9 cellular contexts compared by ENCODE assay signal in the genomic region with DNA sequence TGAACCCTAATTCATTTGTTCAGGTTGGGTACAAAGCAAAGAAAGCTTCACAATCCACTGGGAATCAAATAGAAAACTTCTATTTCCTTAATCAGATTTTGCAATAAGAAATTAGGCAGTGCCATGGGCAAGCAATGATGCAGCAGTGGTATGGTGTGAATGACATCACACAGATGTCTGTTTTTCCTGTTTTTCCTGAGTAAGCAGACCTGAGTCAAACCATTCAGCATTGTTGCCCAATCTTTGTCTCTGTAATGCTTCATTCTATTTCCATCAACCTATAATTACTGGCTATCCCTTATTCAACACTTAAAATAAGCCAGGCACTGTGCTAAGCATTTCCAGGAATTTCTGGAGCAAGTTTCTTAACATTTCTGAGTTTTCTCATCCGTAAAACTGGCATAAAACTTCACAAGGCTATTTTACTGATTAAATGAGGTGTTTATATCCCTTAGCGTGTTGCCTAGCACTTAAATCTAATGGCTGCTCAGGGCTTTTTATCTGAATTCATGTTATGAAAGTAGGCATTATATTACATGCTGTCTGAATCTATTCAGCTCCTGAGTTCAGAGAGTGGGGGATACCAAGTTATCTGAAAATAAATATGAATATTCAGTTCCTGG. TPM values are rescaled to one million over a fixed set of nuclear protein-coding genes. Genes with fewer than 3 reads are reported as not detected.
DNase-seq lines count a peak whose midpoint lies in the region; ATAC-seq, FAIRE-seq and TF ChIP-seq lines count a peak whose summit lies in the region.
"Had no signal": no experiment of that assay in that cellular context is flagged by ENCODE, and none has a peak within 500 bp of the region (broad histone marks: within the 10 kb centered on the region; RNA-seq: fewer than 3 reads in every experiment).

No MANE protein-coding gene starts in this region.

- no peak for ATAC-seq in psoas muscle

- no peaks in the 10 kb centered on the region for H3K4me1 ChIP-seq in endothelial cell of umbilical vein (ENCODE audit: control insufficient read depth, extremely low read depth, insufficient read depth, low read length)
- no peaks in the 10 kb centered on the region for H3K4me1 ChIP-seq in psoas muscle
- no peaks in the 10 kb centered on the region for H3K4me1 ChIP-seq in esophagus muscularis mucosa

- TF ChIP-seq POLR2A in endothelial cell of umbilical vein (IDR thresholded peaks at IDR 0.05; ENCODE audit: low read depth, low read length) (no peak), esophagus muscularis mucosa (IDR thresholded peaks at IDR 0.05; ENCODE audit: low read depth) (no peak)

- CTCF ChIA-PET in endothelial cell of umbilical vein (lab: Charles Lee), result interaction anchor here (4.2 kb wide), 1 partner anchor 10 kb away, joined by 20 read pairs; a partner anchor contains a TSS

- no peaks in the 10 kb centered on the region for H3K79me2 ChIP-seq in endothelial cell of umbilical vein (ENCODE audit: control insufficient read depth, insufficient read depth, low read length)

- H3K9me1 ChIP-seq in endothelial cell of umbilical vein (replicated peaks; ENCODE audit: control insufficient read depth, extremely low read depth, insufficient read depth, low read length), result no peaks in the 10 kb centered on the region

- no peak overlapping the region for H3K9ac ChIP-seq in endothelial cell of umbilical vein (replicated peaks; ENCODE audit: extremely low read depth, insufficient read depth, low read length)

- H4K20me1 ChIP-seq in endothelial cell of umbilical vein (replicated peaks; ENCODE audit: control insufficient read depth, extremely low read depth, insufficient read depth, low read length), result no peaks in the 10 kb centered on the region

- peak; percentile 73 for FAIRE-seq in endothelial cell of umbilical vein (lab: Jason Lieb, UNC)

- dilution Hi-C loops in endothelial cell of umbilical vein (cut with MboI; ENCODE audit: extremely low pct_ligation_motif_present, low sequenced_read_pairs), result no loop called here

- WGBS in psoas muscle, 3 donors, result 81 to 95% (median 85%) methylated on average over 2 of the region's 2 CpGs
- WGBS in esophagus muscularis mucosa, result 75% methylated on average over 2 of the region's 2 CpGs

- H3K27ac ChIP-seq in endothelial cell of umbilical vein (ENCODE audit: insufficient read depth, low read depth, low read length) (no peak overlapping the region), psoas muscle (no peak overlapping the region), esophagus muscularis mucosa (replicated peaks in 1 of 4) (no peak overlapping the region)

- TF ChIP-seq CTCF in endothelial cell of umbilical vein (IDR thresholded peaks at IDR 0.05; ENCODE audit: extremely low read depth in 1 of 2, insufficient read depth in 1 of 2, low read depth in 1 of 2, low read length in 2 of 2) (no peak), psoas muscle (IDR thresholded peaks at IDR 0.05) (no peak), esophagus muscularis mucosa (IDR thresholded peaks at IDR 0.05) (no peak)

- intact Hi-C loops in endothelial cell of umbilical vein (cut with micrococcal nuclease), result no loop called here
- intact Hi-C loops in psoas muscle (cut with DNase I), result no loop called here
- intact Hi-C loops in esophagus muscularis mucosa (cut with DNase I), result no loop called here

- H2AFZ ChIP-seq in endothelial cell of umbilical vein (ENCODE audit: low read depth, low read length), result no peak overlapping the region

- POLR2A ChIA-PET in endothelial cell of umbilical vein (lab: Charles Lee), result interaction anchor here (1.0 kb wide), 1 partner anchor 11 kb away, joined by 4 read pairs; a partner anchor contains a TSS

- no peak overlapping the region for H3K4me3 ChIP-seq in endothelial cell of umbilical vein (replicated peaks in 1 of 3; ENCODE audit: insufficient read depth in 1 of 3, low read depth in 1 of 3, low read length in 3 of 3)
- no peak overlapping the region for H3K4me3 ChIP-seq in skeletal muscle cell (ENCODE audit: low read depth, low read length)
- H3K4me3 ChIP-seq in psoas muscle, result no peak overlapping the region
- H3K4me3 ChIP-seq in esophagus muscularis mucosa, result no peak overlapping the region

- no TSS peak for BruUV-seq in endothelial cell of umbilical vein (replicated peaks; lab: Mats Ljungman, UMichigan)

- H3K9me3 ChIP-seq in endothelial cell of umbilical vein (replicated peaks; ENCODE audit: control insufficient read depth, insufficient read depth, low read length) (no peaks in the 10 kb centered on the region), psoas muscle (no peaks in the 10 kb centered on the region), esophagus muscularis mucosa (no peaks in the 10 kb centered on the region)

- no peak overlapping the region for H3K4me2 ChIP-seq in endothelial cell of umbilical vein (ENCODE audit: insufficient read depth, low read length)

- H3K27me3 ChIP-seq in endothelial cell of umbilical vein (ENCODE audit: control insufficient read depth in 2 of 2, insufficient read depth in 2 of 2, low read length in 2 of 2) (no peaks in the 10 kb centered on the region), psoas muscle (ENCODE audit: insufficient read depth in 3 of 3, low read length in 2 of 3) (no peaks in the 10 kb centered on the region), esophagus muscularis mucosa (no peaks in the 10 kb centered on the region)

- DNase-seq in GM04503 (ENCODE audit: low read depth) (peak; percentile 59), NCI-H69 (lab: John Stamatoyannopoulos, UW) (peak; percentile 57), endothelial cell of umbilical vein (ENCODE audit: low read depth, low spot score) (no peak), skeletal muscle cell (ENCODE audit: low read depth) (peak; percentile 89), psoas muscle (no peak), cerebellar cortex (ENCODE audit: low spot score) (no peak), esophagus muscularis mucosa (ENCODE audit: extremely low spot score) (no peak)
- DNase-seq: activated CD4-positive, alpha-beta memory T cell treated with anti-CD3 and anti-CD28 coated beads, Interleukin-2, amount 10 ng/mL, durations not matched to agents 7 days and 5 days; GOT3 had no signal

- TF ChIP-seq EP300 in esophagus muscularis mucosa (IDR thresholded peaks at IDR 0.05), result no peak

- no peaks in the 10 kb centered on the region for H3K36me3 ChIP-seq in endothelial cell of umbilical vein (ENCODE audit: control insufficient read depth in 2 of 2, extremely low read depth in 1 of 2, insufficient read depth in 2 of 2, low read length in 2 of 2)
- no peaks in the 10 kb centered on the region for H3K36me3 ChIP-seq in psoas muscle (ENCODE audit: insufficient read depth in 1 of 2, low read depth in 1 of 2)
- no peaks in the 10 kb centered on the region for H3K36me3 ChIP-seq in esophagus muscularis mucosa

TF ChIP-seq in endothelial cell of umbilical vein, 7 proteins besides CTCF, POLR2A, EP300 and RAD21:
- TF ChIP-seq JUN (IDR thresholded peaks at IDR 0.05; ENCODE audit: borderline replicate concordance, insufficient read depth, insufficient read length, low read depth), result no peak
- TF ChIP-seq MYC (IDR thresholded peaks at IDR 0.05; ENCODE audit: low read depth, low read length), result no peak
- no peak for TF ChIP-seq POLR2AphosphoS5 (IDR thresholded peaks at IDR 0.05; ENCODE audit: insufficient read depth, low read depth, low read length)
- TF ChIP-seq GATA2 (IDR thresholded peaks at IDR 0.05; ENCODE audit: insufficient read depth, insufficient read length, low read depth, low read length), result no peak
- no peak for TF ChIP-seq EZH2 (IDR thresholded peaks at IDR 0.05; ENCODE audit: borderline replicate concordance, low read depth, low read length, severe bottlenecking)

RNA-seq across cellular contexts. Expression of a gene that starts 11.2 kb away (rescaled TPM):
- total RNA-seq in endothelial cell of umbilical vein, result 32.9 and 34.3 TPM in 2 replicates
- polyA plus RNA-seq in endothelial cell of umbilical vein, result 12.7 and 15.1 TPM in 2 replicates
- 18.5 and 19.6 TPM in 2 replicates for polyA plus RNA-seq in endothelial cell of umbilical vein (2011; cell fraction: cytosol; rRNA removed)
- polyA plus RNA-seq in endothelial cell of umbilical vein (2011; cell fraction: nucleus; rRNA removed), result 24.2 and 29.1 TPM in 2 replicates
- polyA plus RNA-seq in endothelial cell of umbilical vein (2012), result 18.2 and 26.0 TPM in 2 replicates
- polyA minus RNA-seq in endothelial cell of umbilical vein, result 32.7 and 33.5 TPM in 2 replicates
- 22.2 TPM for polyA minus RNA-seq in endothelial cell of umbilical vein (2011; cell fraction: cytosol; rRNA and poly(A)+ RNA removed)
- polyA minus RNA-seq in endothelial cell of umbilical vein (2011; cell fraction: nucleus; rRNA and poly(A)+ RNA removed), result 19.8 and 20.8 TPM in 2 replicates
- total RNA-seq in psoas muscle, result 10 to 100 TPM; 30.6 to 60.1 (median 47.7) TPM
- 10 to 100 TPM; 26.4 to 59.6 (median 47.4) TPM for polyA plus RNA-seq in psoas muscle
- 10 to 100 TPM; 27.0 to 46.7 (median 32.9) TPM for total RNA-seq in esophagus muscularis mucosa

RNA-seq across cellular contexts. Expression of a gene that starts 15.6 kb away (rescaled TPM):
- total RNA-seq in endothelial cell of umbilical vein (32.7 and 35.1 TPM in 2 replicates), psoas muscle (1 to 10 TPM; 3.8 to 6.0 (median 4.6) TPM), esophagus muscularis mucosa (10 to 100 TPM; 21.2 to 38.6 (median 26.1) TPM)
- polyA plus RNA-seq in endothelial cell of umbilical vein (48.9 and 55.0 TPM in 2 replicates), psoas muscle (1 to 10 TPM; 2.9 to 7.0 (median 3.0) TPM)
- 34.8 and 41.4 TPM in 2 replicates for polyA plus RNA-seq in endothelial cell of umbilical vein (2011; cell fraction: cytosol; rRNA removed)
- polyA plus RNA-seq in endothelial cell of umbilical vein (2011; cell fraction: nucleus; rRNA removed), result 33.7 and 41.3 TPM in 2 replicates
- polyA plus RNA-seq in endothelial cell of umbilical vein (2012), result 31.5 and 33.7 TPM in 2 replicates
- 63.0 and 82.0 TPM in 2 replicates for polyA minus RNA-seq in endothelial cell of umbilical vein
- polyA minus RNA-seq in endothelial cell of umbilical vein (2011; cell fraction: cytosol; rRNA and poly(A)+ RNA removed), result 3.2 TPM
- 11.7 and 17.9 TPM in 2 replicates for polyA minus RNA-seq in endothelial cell of umbilical vein (2011; cell fraction: nucleus; rRNA and poly(A)+ RNA removed)

RNA-seq across cellular contexts. Expression of a gene that starts 17.2 kb away (rescaled TPM):
- 46.9 and 52.1 TPM in 2 replicates for total RNA-seq in endothelial cell of umbilical vein
- polyA plus RNA-seq in endothelial cell of umbilical vein, result 46.4 and 53.8 TPM in 2 replicates
- polyA plus RNA-seq in endothelial cell of umbilical vein (2011; cell fraction: cytosol; rRNA removed), result 47.6 and 53.5 TPM in 2 replicates
- 137 and 140 TPM in 2 replicates for polyA plus RNA-seq in endothelial cell of umbilical vein (2011; cell fraction: nucleus; rRNA removed)
- polyA plus RNA-seq in endothelial cell of umbilical vein (2012), result 29.8 and 39.5 TPM in 2 replicates
- polyA minus RNA-seq in endothelial cell of umbilical vein, result 40.4 and 45.4 TPM in 2 replicates
- polyA minus RNA-seq in endothelial cell of umbilical vein (2011; cell fraction: cytosol; rRNA and poly(A)+ RNA removed), result 16.2 TPM
- polyA minus RNA-seq in endothelial cell of umbilical vein (2011; cell fraction: nucleus; rRNA and poly(A)+ RNA removed), result 25.0 and 25.5 TPM in 2 replicates
- total RNA-seq in psoas muscle, result 10 to 100 TPM; 34.9 to 48.6 (median 40.7) TPM
- polyA plus RNA-seq in psoas muscle, result 10 to 100 TPM; 23.6 to 52.2 (median 28.6) TPM
- total RNA-seq in esophagus muscularis mucosa, result 10 to 100 TPM; 31.3 to 49.4 (median 39.1) TPM

Comparison
In these comparisons a context has a peak if more than half of its experiments do, and no peak if none do; other contexts are left out.
1. DNase-seq: peak in GM04503 (single experiment), NCI-H69 (single experiment) and skeletal muscle cell (single experiment); none in endothelial cell of umbilical vein (single experiment), psoas muscle (0 of 2), cerebellar cortex (single experiment) and esophagus muscularis mucosa (single experiment).